ENCODE assay signal across 35 cellular contexts in genomic region chr12:28459481-28459880, GRCh38.
"Had no signal": no experiment of that assay in that cellular context is flagged by ENCODE, and none has a peak within 500 bp of the region (broad histone marks: within the 10 kb centered on the region; RNA-seq: fewer than 3 reads in every experiment).

No MANE protein-coding gene starts in this region.

- H3K27ac Mint-ChIP-seq: activated B cell treated with CpG ODN at 0.5 μM for 24 hours; activated CD4-positive, alpha-beta memory T cell treated with anti-CD3 and anti-CD28 coated beads for 36 hours; activated CD8-positive, alpha-beta memory T cell treated with anti-CD3 and anti-CD28 coated beads, Interleukin-2, amount 10 ng/mL, durations not matched to agents 7 days and 5 days; activated naive CD8-positive, alpha-beta T cell treated with anti-CD3 and anti-CD28 coated beads for 36 hours; activated T-cell treated with anti-CD3 and anti-CD28 coated beads, Interleukin-2, amount 50 U/mL, for 72 hours; activated T-helper 17 cell treated with anti-CD3 and anti-CD28 coated beads, Interleukin-2, amount 50 U/mL, for 72 hours; T-helper 1 cell treated with Interleukin-12 subunit alpha and Interleukin-12 subunit beta and Interleukin-4 antibody, amounts not matched to agents 30 μg/mL and 1 μg/mL, for 36 hours; T-helper 2 cell treated with Interferon-gamma antibody and Interleukin-4, amounts not matched to agents 5 μg/mL and 100 μg/mL, for 36 hours had no signal

- H3K27ac ChIP-seq: ascending aorta, cardiac muscle cell, Peyer's patch, SJSA1 had no signal

- DNase-seq: activated B cell treated with CpG ODN at 0.5 μM for 24 hours; activated CD4-positive, alpha-beta memory T cell treated with anti-CD3 and anti-CD28 coated beads for 36 hours; activated CD4-positive, alpha-beta T cell treated with anti-CD3 and anti-CD28 coated beads for 4 hours; activated CD4-positive, alpha-beta T cell treated with anti-CD3 and anti-CD28 coated beads, Interleukin-2, amount 50 U/mL, for 1 hour; activated CD4-positive, CD25-positive, alpha-beta regulatory T cell treated with anti-CD3 and anti-CD28 coated beads, Interleukin-2, amount 50 U/mL, for 72 hours; activated CD8-positive, alpha-beta memory T cell treated with anti-CD3 and anti-CD28 coated beads for 24 hours; activated CD8-positive, alpha-beta memory T cell treated with anti-CD3 and anti-CD28 coated beads, Interleukin-2, amount 10 ng/mL, durations not matched to agents 7 days and 5 days; activated CD8-positive, alpha-beta memory T cell treated with anti-CD3 and anti-CD28 coated beads, Interleukin-2, amount 50 U/mL, for 48 hours; activated effector memory CD4-positive, alpha-beta T cell treated with anti-CD3 and anti-CD28 coated beads, Interleukin-2, amount 50 U/mL, for 16 hours; activated naive CD4-positive, alpha-beta T cell; activated naive CD4-positive, alpha-beta T cell treated with anti-CD3 and anti-CD28 coated beads, Interleukin-2, amount 50 U/mL, for 16 hours; activated naive CD8-positive, alpha-beta T cell treated with anti-CD3 and anti-CD28 coated beads for 36 hours; activated T-cell treated with anti-CD3 and anti-CD28 coated beads, Interleukin-2, amount 50 U/mL, for 72 hours; amygdala; NCI-H1105; NCI-H1417 treated with DMSO at 0.1 percent for 48 hours; NCI-H187 treated with DMSO at 0.1 percent for 48 hours; NCI-H2081; NCI-H2171 treated with DMSO at 0.1 percent for 48 hours; NCI-H345; NCI-H524 treated with DMSO at 0.1 percent for 48 hours; NCI-H748 treated with DMSO at 0.1 percent for 48 hours; NK-92 treated with Interleukin-12 subunit alpha and Interleukin-12 subunit beta, amount 100 ng/mL, for 24 hours; PC-3; Peyer's patch; RPMI8226; SHP77 treated with DMSO at 0.1 percent for 48 hours; SK-N-SH had no signal

- H3K4me2 ChIP-seq: SK-N-SH had no signal

- H3K36me3 ChIP-seq: ascending aorta, cardiac muscle cell, SJSA1 had no signal

- H3K27me3 Mint-ChIP-seq: activated B cell treated with CpG ODN at 0.5 μM for 24 hours; activated CD4-positive, alpha-beta memory T cell treated with anti-CD3 and anti-CD28 coated beads for 36 hours; activated CD8-positive, alpha-beta memory T cell treated with anti-CD3 and anti-CD28 coated beads, Interleukin-2, amount 10 ng/mL, durations not matched to agents 7 days and 5 days; activated naive CD8-positive, alpha-beta T cell treated with anti-CD3 and anti-CD28 coated beads for 36 hours; activated T-helper 17 cell treated with anti-CD3 and anti-CD28 coated beads, Interleukin-2, amount 50 U/mL, for 72 hours; central memory CD8-positive, alpha-beta T cell had no signal

- H3K4me3 ChIP-seq: ascending aorta, cardiac muscle cell, Peyer's patch, SJSA1 had no signal

- H3K9ac ChIP-seq: SK-N-SH had no signal

- H3K4me1 Mint-ChIP-seq: activated naive CD8-positive, alpha-beta T cell treated with anti-CD3 and anti-CD28 coated beads for 36 hours; activated T-helper 17 cell treated with anti-CD3 and anti-CD28 coated beads, Interleukin-2, amount 50 U/mL, for 72 hours; central memory CD8-positive, alpha-beta T cell had no signal

- H3K9me3 ChIP-seq: ascending aorta, Peyer's patch, SJSA1, SK-N-SH had no signal

- H3K27me3 ChIP-seq: ascending aorta, cardiac muscle cell, Peyer's patch, SJSA1 had no signal

- H3K4me3 Mint-ChIP-seq: activated B cell treated with CpG ODN at 0.5 μM for 24 hours; activated CD4-positive, alpha-beta memory T cell treated with anti-CD3 and anti-CD28 coated beads for 36 hours; activated CD8-positive, alpha-beta memory T cell treated with anti-CD3 and anti-CD28 coated beads, Interleukin-2, amount 10 ng/mL, durations not matched to agents 7 days and 5 days; activated naive CD8-positive, alpha-beta T cell treated with anti-CD3 and anti-CD28 coated beads for 36 hours; activated T-cell treated with anti-CD3 and anti-CD28 coated beads, Interleukin-2, amount 50 U/mL, for 72 hours; activated T-helper 17 cell treated with anti-CD3 and anti-CD28 coated beads, Interleukin-2, amount 50 U/mL, for 72 hours; central memory CD8-positive, alpha-beta T cell; T-helper 1 cell treated with Interleukin-12 subunit alpha and Interleukin-12 subunit beta and Interleukin-4 antibody, amounts not matched to agents 30 μg/mL and 1 μg/mL, for 36 hours; T-helper 2 cell treated with Interferon-gamma antibody and Interleukin-4, amounts not matched to agents 5 μg/mL and 100 μg/mL, for 36 hours had no signal

- H3K4me1 ChIP-seq: ascending aorta, Peyer's patch, SJSA1 had no signal

- H3K9me3 Mint-ChIP-seq: activated B cell treated with CpG ODN at 0.5 μM for 24 hours; activated CD4-positive, alpha-beta memory T cell treated with anti-CD3 and anti-CD28 coated beads for 36 hours; activated naive CD8-positive, alpha-beta T cell treated with anti-CD3 and anti-CD28 coated beads for 36 hours; activated T-cell treated with anti-CD3 and anti-CD28 coated beads, Interleukin-2, amount 50 U/mL, for 72 hours; activated T-helper 17 cell treated with anti-CD3 and anti-CD28 coated beads, Interleukin-2, amount 50 U/mL, for 72 hours; central memory CD8-positive, alpha-beta T cell; T-helper 2 cell treated with Interferon-gamma antibody and Interleukin-4, amounts not matched to agents 5 μg/mL and 100 μg/mL, for 36 hours had no signal

- ATAC-seq: activated CD8-positive, alpha-beta memory T cell treated with anti-CD3 and anti-CD28 coated beads, Interleukin-2, amount 10 ng/mL, durations not matched to agents 7 days and 5 days; activated T-cell treated with anti-CD3 and anti-CD28 coated beads, Interleukin-2, amount 50 U/mL, for 72 hours; activated T-helper 17 cell treated with anti-CD3 and anti-CD28 coated beads, Interleukin-2, amount 50 U/mL, for 72 hours; PC-3 had no signal
